ENCODE assay signal across 18 cellular contexts in genomic region chr2:235951980-235952379, GRCh38.
DNase-seq lines count a peak whose midpoint lies in the region; ATAC-seq, FAIRE-seq and TF ChIP-seq lines count a peak whose summit lies in the region.
"Had no signal": no experiment of that assay in that cellular context is flagged by ENCODE, and none has a peak within 500 bp of the region (broad histone marks: within the 10 kb centered on the region; RNA-seq: fewer than 3 reads in every experiment).

No MANE protein-coding gene starts in this region.

- no peaks in the 10 kb centered on the region for H3K36me3 ChIP-seq in CD4-positive, CD25-positive, alpha-beta regulatory T cell (ENCODE audit: control insufficient read depth, insufficient read depth, low read length)
- H3K36me3 ChIP-seq in CD8-positive, alpha-beta T cell (ENCODE audit: insufficient read depth, low read length) = no peaks in the 10 kb centered on the region
- H3K36me3 ChIP-seq in pancreas = no peaks in the 10 kb centered on the region
- H3K36me3 ChIP-seq: neural progenitor cell, tibial artery had no signal

- no peak overlapping the region for H3K4me3 ChIP-seq in CD4-positive, CD25-positive, alpha-beta regulatory T cell (ENCODE audit: low read depth, low read length)
- no peak overlapping the region for H3K4me3 ChIP-seq in CD8-positive, alpha-beta T cell (ENCODE audit: low read depth, low read length)
- H3K4me3 ChIP-seq in epithelial cell of esophagus (ENCODE audit: low read length) = no peak overlapping the region
- H3K4me3 ChIP-seq in pancreas = no peak overlapping the region
- H3K4me3 ChIP-seq: hepatocyte, neural progenitor cell, tibial artery had no signal

- peaks cover 6% of the 10 kb centered on the region for H3K4me1 ChIP-seq in CD4-positive, CD25-positive, alpha-beta regulatory T cell (ENCODE audit: control insufficient read depth, insufficient read depth, low read length, poor library complexity, severe bottlenecking)
- H3K4me1 ChIP-seq in CD8-positive, alpha-beta T cell (ENCODE audit: insufficient read depth, low read length) = peaks cover 18% of the 10 kb centered on the region
- H3K4me1 ChIP-seq in pancreas = no peaks in the 10 kb centered on the region

- POLR2A ChIA-PET in CD8-positive, alpha-beta T cell (lab: Charles Lee) = no interaction called here

- no peak overlapping the region for H3K27ac Mint-ChIP-seq in CD4-positive, CD25-positive, alpha-beta regulatory T cell
- no peak overlapping the region for H3K27ac Mint-ChIP-seq in CD8-positive, alpha-beta T cell
- H3K27ac Mint-ChIP-seq in T-helper 17 cell = no peak overlapping the region
- H3K27ac Mint-ChIP-seq: neural progenitor cell had no signal

- peaks cover 33% of the 10 kb centered on the region for H3K27me3 Mint-ChIP-seq in CD4-positive, CD25-positive, alpha-beta regulatory T cell
- peaks cover 27% of the 10 kb centered on the region for H3K27me3 Mint-ChIP-seq in CD8-positive, alpha-beta T cell (ENCODE audit: low read depth)
- peaks cover 15% of the 10 kb centered on the region for H3K27me3 Mint-ChIP-seq in T-helper 17 cell

- peak overlapping the region in 1 of 4 donors; percentile 0 for H3K4me3 Mint-ChIP-seq in CD4-positive, CD25-positive, alpha-beta regulatory T cell
- no peak overlapping the region for H3K4me3 Mint-ChIP-seq in CD8-positive, alpha-beta T cell
- no peak overlapping the region for H3K4me3 Mint-ChIP-seq in T-helper 17 cell
- H3K4me3 Mint-ChIP-seq: neural progenitor cell had no signal

- no peaks in the 10 kb centered on the region for H3K36me3 Mint-ChIP-seq in CD4-positive, CD25-positive, alpha-beta regulatory T cell
- no peaks in the 10 kb centered on the region for H3K36me3 Mint-ChIP-seq in CD8-positive, alpha-beta T cell
- H3K36me3 Mint-ChIP-seq in T-helper 17 cell (ENCODE audit: low read depth) = peaks cover 3% of the 10 kb centered on the region

- peaks cover 0 to 2% (median 0%) of the 10 kb centered on the region in 7 donors for H3K9me3 Mint-ChIP-seq in CD4-positive, CD25-positive, alpha-beta regulatory T cell
- no peaks in the 10 kb centered on the region for H3K9me3 Mint-ChIP-seq in CD8-positive, alpha-beta T cell
- H3K9me3 Mint-ChIP-seq: neural progenitor cell had no signal

- no peak for FAIRE-seq in pancreas (lab: Jason Lieb, UNC)
- FAIRE-seq: G401.6, H54, RCC 7860, TTC549 had no signal

- ATAC-seq in CD4-positive, CD25-positive, alpha-beta regulatory T cell (ENCODE audit: low read depth in 2 of 2) = peak; percentile 69 to 78
- peak; percentile 82 for ATAC-seq in CD8-positive, alpha-beta T cell
- ATAC-seq in T-helper 17 cell (peak; percentile 96), GM18907 (IDR thresholded peaks at IDR 0.05; ENCODE audit: unreplicated experiment) (no peak), pancreas (no peak)
- ATAC-seq: esophagus mucosa had no signal

- no peak for TF ChIP-seq CTCF in CD8-positive, alpha-beta T cell (IDR thresholded peaks at IDR 0.05)
- TF ChIP-seq CTCF in epithelial cell of esophagus (IDR thresholded peaks at IDR 0.05; ENCODE audit: insufficient read depth, low read depth, low read length, missing control alignments) = no peak
- TF ChIP-seq CTCF in pancreas (IDR thresholded peaks at IDR 0.05) = no peak

- CTCF ChIA-PET in CD8-positive, alpha-beta T cell (lab: Charles Lee) = no interaction called here

- H3K27ac ChIP-seq in CD4-positive, CD25-positive, alpha-beta regulatory T cell (ENCODE audit: insufficient read depth, low read length, poor library complexity, severe bottlenecking) = no peak overlapping the region
- no peak overlapping the region for H3K27ac ChIP-seq in CD8-positive, alpha-beta T cell (ENCODE audit: low read depth, low read length)
- H3K27ac ChIP-seq in pancreas = no peak overlapping the region
- H3K27ac ChIP-seq: hepatocyte, HL-60, neural progenitor cell, tibial artery had no signal

- H3K4me1 Mint-ChIP-seq in CD4-positive, CD25-positive, alpha-beta regulatory T cell = peaks cover 4 to 16% (median 11%) of the 10 kb centered on the region in 4 donors
- H3K4me1 Mint-ChIP-seq in CD8-positive, alpha-beta T cell (ENCODE audit: low read depth) = peaks cover 11% of the 10 kb centered on the region
- peaks cover 19% of the 10 kb centered on the region for H3K4me1 Mint-ChIP-seq in T-helper 17 cell

- H3K9me3 ChIP-seq in CD4-positive, CD25-positive, alpha-beta regulatory T cell (ENCODE audit: control insufficient read depth in 2 of 2, low read length in 2 of 2) = no peaks in the 10 kb centered on the region
- no peaks in the 10 kb centered on the region for H3K9me3 ChIP-seq in CD8-positive, alpha-beta T cell (ENCODE audit: low read length)
- H3K9me3 ChIP-seq in T-helper 17 cell (ENCODE audit: control insufficient read depth, low read length, poor library complexity, severe bottlenecking) = no peaks in the 10 kb centered on the region
- no peaks in the 10 kb centered on the region for H3K9me3 ChIP-seq in pancreas
- H3K9me3 ChIP-seq: tibial artery had no signal

- no peaks in the 10 kb centered on the region for H3K27me3 ChIP-seq in CD4-positive, CD25-positive, alpha-beta regulatory T cell (ENCODE audit: control insufficient read depth, insufficient read depth, low read length)
- no peaks in the 10 kb centered on the region for H3K27me3 ChIP-seq in CD8-positive, alpha-beta T cell (ENCODE audit: insufficient read depth, low read length)
- no peaks in the 10 kb centered on the region for H3K27me3 ChIP-seq in pancreas
- H3K27me3 ChIP-seq: hepatocyte, neural progenitor cell, tibial artery had no signal

- intact Hi-C loops in CD8-positive, alpha-beta T cell (cut with DNase I, micrococcal nuclease) = no loop called here
- intact Hi-C loops in pancreas (cut with DNase I) = no loop called here

- DNase-seq in CD4-positive, CD25-positive, alpha-beta regulatory T cell = peak in 2 of 3 donors; percentile 48 to 76
- DNase-seq in CD8-positive, alpha-beta T cell = peak in 3 of 7 experiments; percentile 1 to 24 (median 2)
- DNase-seq in T-helper 17 cell (no peak), epithelial cell of esophagus (ENCODE audit: low read depth) (peak; percentile 4), NCI-H82 (lab: John Stamatoyannopoulos, UW) (no peak), ureter (ENCODE audit: low spot score) (no peak), pancreas (no peak)
- DNase-seq: C1 segment of cervical spinal cord, tibial artery had no signal

- 38 to 44% methylated on average over 2 of the region's 2 CpGs for WGBS in pancreas, 2 donors

Comparison
In these comparisons a context has a peak if more than half of its experiments do, and no peak if none do; other contexts are left out.
1. ATAC-seq: peak in CD4-positive, CD25-positive, alpha-beta regulatory T cell (2 of 2), CD8-positive, alpha-beta T cell (single experiment) and T-helper 17 cell (single experiment); none in GM18907 (single experiment) and pancreas (0 of 4).
2. DNase-seq: peak in CD4-positive, CD25-positive, alpha-beta regulatory T cell (2 of 3) and epithelial cell of esophagus (single experiment); none in T-helper 17 cell (0 of 3), NCI-H82 (single experiment), ureter (single experiment) and pancreas (0 of 6).